In the genomic region with DNA sequence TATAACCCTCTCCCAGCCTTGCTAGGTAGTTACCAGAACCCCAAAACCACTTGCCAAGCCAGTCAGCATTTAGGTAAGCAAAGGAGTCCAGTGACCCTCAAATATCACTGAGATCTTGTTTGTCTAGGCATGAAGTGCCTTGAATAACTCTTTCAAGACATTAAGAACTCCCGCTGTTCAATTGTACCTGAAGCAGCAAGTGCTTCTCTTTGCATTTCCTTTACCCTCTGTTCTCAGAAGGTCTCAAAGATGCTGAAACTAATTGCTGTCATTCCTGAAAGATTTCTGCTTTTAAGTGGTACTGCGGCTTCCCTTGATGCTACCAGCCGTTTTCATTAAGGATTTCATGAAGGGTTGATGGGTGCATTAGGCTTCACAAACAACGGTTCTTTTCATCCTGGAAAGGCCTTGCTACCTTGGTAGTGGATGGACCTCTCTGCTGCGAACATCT, we compare ENCODE assay signal across 1 cellular context.
TF ChIP-seq lines count a peak whose summit lies in the region.

No MANE protein-coding gene starts in this region.

TF ChIP-seq in GM12878, 131 proteins besides CTCF, POLR2A, EP300 and RAD21:
- TF ChIP-seq PML (IDR thresholded peaks at IDR 0.05; ENCODE audit: low read length) (0 out of 2 replicates have a peak, but pooled peaks have one; percentile 8), ESRRA (IDR thresholded peaks at IDR 0.05; ENCODE audit: low read length) (no peak)
